Comparison of ENCODE assay signal across 11 cellular contexts in genomic region chr3:36923523-36923943, GRCh38. TPM values are rescaled to one million over a fixed set of nuclear protein-coding genes. Genes with fewer than 3 reads are reported as not detected.
DNase-seq lines count a peak whose midpoint lies in the region; ATAC-seq and TF ChIP-seq lines count a peak whose summit lies in the region.
"Had no signal": no experiment of that assay in that cellular context is flagged by ENCODE, and none has a peak within 500 bp of the region (broad histone marks: within the 10 kb centered on the region; RNA-seq: fewer than 3 reads in every experiment).

No MANE protein-coding gene starts in this region.

- H3K4me1 ChIP-seq in H9 (ENCODE audit: insufficient read depth, low read length) (no peaks in the 10 kb centered on the region), smooth muscle cell (ENCODE audit: low read depth) (peaks cover 7% of the 10 kb centered on the region)

- H2BK120ac ChIP-seq in H9 (ENCODE audit: low read depth, low read length, poor library complexity, severe bottlenecking) = no peak overlapping the region

- no peaks in the 10 kb centered on the region for H4K20me1 ChIP-seq in H9 (ENCODE audit: control insufficient read depth, insufficient read depth, insufficient read length)
- no peaks in the 10 kb centered on the region for H4K20me1 ChIP-seq in smooth muscle cell (ENCODE audit: low read depth)

- no peak overlapping the region for H3K4me2 ChIP-seq in H9 (ENCODE audit: insufficient read depth, insufficient read length, low read length)
- H3K4me2 ChIP-seq in smooth muscle cell = no peak overlapping the region

- H2BK20ac ChIP-seq in H9 (ENCODE audit: low read depth, low read length, poor library complexity, severe bottlenecking) = no peak overlapping the region

- H3K79me2 ChIP-seq in H9 (ENCODE audit: insufficient read depth, low read length) = no peaks in the 10 kb centered on the region; the same call in 1 of the 2 replicates
- H3K79me2 ChIP-seq in smooth muscle cell (ENCODE audit: low read depth) = no peaks in the 10 kb centered on the region

- no peak overlapping the region for H3K27ac ChIP-seq in H9 (ENCODE audit: insufficient read length, low read depth, low read length)
- no peak overlapping the region for H3K27ac ChIP-seq in smooth muscle cell (ENCODE audit: low read depth)

- no peak overlapping the region for H2AK5ac ChIP-seq in H9 (ENCODE audit: insufficient read length, low read length)

- no peak overlapping the region for H4K5ac ChIP-seq in H9 (ENCODE audit: insufficient read length, low read depth, low read length)

- H3T11ph ChIP-seq in H9 (ENCODE audit: low read length) = no peak overlapping the region

- no peak for DNase-seq in CD14-positive monocyte (ENCODE audit: low spot score)
- DNase-seq in H9 = peak; percentile 60
- no peak for DNase-seq in activated B cell treated with CpG ODN at 0.5 μM for 24 hours
- DNase-seq in naive B cell = no peak
- DNase-seq in mucosa of gallbladder (ENCODE audit: low spot score) = no peak
- DNase-seq in smooth muscle cell (lab: John Stamatoyannopoulos, UW; ENCODE audit: unreplicated experiment) = no peak
- DNase-seq in effector CD8-positive, alpha-beta T cell (lab: John Stamatoyannopoulos, UW) = no peak
- DNase-seq in GM19238 (ENCODE audit: insufficient read length, low spot score) = no peak
- DNase-seq: CD4-positive, alpha-beta T cell; NCI-H1048 had no signal

- H3K23me2 ChIP-seq in H9 (ENCODE audit: insufficient read length, low read depth, low read length, poor library complexity, severe bottlenecking) = no peaks in the 10 kb centered on the region

- no peak overlapping the region for H2BK12ac ChIP-seq in H9 (ENCODE audit: insufficient read length, low read depth, low read length)

- H3K36me3 ChIP-seq in smooth muscle cell (ENCODE audit: low read depth) = no peaks in the 10 kb centered on the region

- peaks cover 11% of the 10 kb centered on the region for H3F3A ChIP-seq in smooth muscle cell (ENCODE audit: low read depth)

- peaks cover 57% of the 10 kb centered on the region for H3K4me1 Mint-ChIP-seq in CD14-positive monocyte
- peaks cover 14 to 25% of the 10 kb centered on the region in 2 experiments for H3K4me1 Mint-ChIP-seq in H9
- H3K4me1 Mint-ChIP-seq in activated B cell treated with CpG ODN at 0.5 μM for 24 hours = peaks cover 60% of the 10 kb centered on the region
- H3K4me1 Mint-ChIP-seq in naive B cell = peaks cover 48 to 60% (median 58%) of the 10 kb centered on the region in 3 donors

- no peak overlapping the region for H4K8ac ChIP-seq in H9 (replicated peaks; ENCODE audit: insufficient read length, low read depth, low read length)

- POLR2A ChIA-PET in activated B cell treated with CpG ODN at 0.5 μM for 24 hours (lab: Charles Lee) = interaction anchor here (0.6 to 3.0 kb wide), 9 partner anchors 12 to 69 kb away, joined by 3 to 18 read pairs (median 12); partner anchors contain the start of genes EPM2AIP1 and MLH1

- H2AFZ ChIP-seq in H9 (ENCODE audit: low read length) = no peak overlapping the region
- no peak overlapping the region for H2AFZ ChIP-seq in smooth muscle cell (ENCODE audit: low read depth)

- H3K9me3 Mint-ChIP-seq in CD14-positive monocyte (peaks cover 6 to 14% (median 10%) of the 10 kb centered on the region in 7 donors), H9 (peaks cover 8 to 14% of the 10 kb centered on the region in 2 experiments; a peak in 4 of 5 replicates), activated B cell treated with CpG ODN at 0.5 μM for 24 hours (peaks cover 7% of the 10 kb centered on the region), naive B cell (peaks cover 0 to 12% (median 6%) of the 10 kb centered on the region in 7 donors)

- intact Hi-C loops in CD14-positive monocyte (cut with micrococcal nuclease) (no loop called here), activated B cell treated with CpG ODN at 0.5 μM for 24 hours (cut with micrococcal nuclease) (loop anchor here (1.0 kb wide), 2 partner anchors 22 to 35 kb away; partner anchors contain the start of gene TRANK1)

- no peak overlapping the region for H2BK15ac ChIP-seq in H9 (ENCODE audit: low read depth, low read length)

- no peak overlapping the region for H3K4ac ChIP-seq in H9 (ENCODE audit: low read depth, low read length)

- no peak overlapping the region for H3K14ac ChIP-seq in H9 (ENCODE audit: insufficient read depth, low read length)

- no peak overlapping the region for H3K4me3 ChIP-seq in smooth muscle cell

- H3K27ac Mint-ChIP-seq in CD14-positive monocyte = peak overlapping the region in 5 of 7 donors; percentile 10 to 94 (median 85)
- H3K27ac Mint-ChIP-seq in H9 = no peak overlapping the region
- H3K27ac Mint-ChIP-seq in activated B cell treated with CpG ODN at 0.5 μM for 24 hours = peak overlapping the region; percentile 87
- peak overlapping the region in 5 of 6 donors; percentile 47 to 95 (median 89) for H3K27ac Mint-ChIP-seq in naive B cell
- H3K27ac Mint-ChIP-seq: activated T-helper 17 cell treated with anti-CD3 and anti-CD28 coated beads, Interleukin-2, amount 50 U/mL, for 72 hours had no signal

- CTCF ChIA-PET in activated B cell treated with CpG ODN at 0.5 μM for 24 hours (lab: Charles Lee) = interaction anchor here (1.4 to 3.0 kb wide), 4 partner anchors 10 to 55 kb away, joined by 4 to 11 read pairs (median 7); no protein-coding TSS in a partner anchor

- H3K27me3 ChIP-seq in H9 (ENCODE audit: insufficient read depth, low read length) = no peaks in the 10 kb centered on the region
- no peaks in the 10 kb centered on the region for H3K27me3 ChIP-seq in smooth muscle cell (ENCODE audit: low read depth)

- H3K79me1 ChIP-seq in H9 (ENCODE audit: insufficient read depth, low read depth, low read length, poor library complexity, severe bottlenecking) = no peaks in the 10 kb centered on the region

- no CpG with 5 or more reads among the region's 6 CpGs for WGBS in H9 (ENCODE audit: extremely low coverage, insufficient read length, low lambda C conversion rate)
- WGBS in smooth muscle cell (ENCODE audit: low lambda C conversion rate) = 86% methylated on average over 6 of the region's 6 CpGs

- H2BK5ac ChIP-seq in H9 (ENCODE audit: insufficient read length, low read length) = no peak overlapping the region

- peak; percentile 37 for TF ChIP-seq CTCF in CD14-positive monocyte (IDR thresholded peaks at IDR 0.05)
- peak; percentile 41; the same call in 2 of the 3 replicates for TF ChIP-seq CTCF in H9 (conservative IDR thresholded peaks at IDR 0.05)
- no peak for TF ChIP-seq CTCF in activated B cell treated with CpG ODN at 0.5 μM for 24 hours (IDR thresholded peaks at IDR 0.05)
- TF ChIP-seq CTCF in smooth muscle cell (IDR thresholded peaks at IDR 0.05; ENCODE audit: borderline replicate concordance, insufficient read depth, poor library complexity, severe bottlenecking) = no peak

- H3K27me3 Mint-ChIP-seq in CD14-positive monocyte (ENCODE audit: low read depth in 3 of 3) = peaks cover 0 to 3% (median 0%) of the 10 kb centered on the region in 3 donors
- no peaks in the 10 kb centered on the region for H3K27me3 Mint-ChIP-seq in H9 (ENCODE audit: low read depth)
- H3K27me3 Mint-ChIP-seq in activated B cell treated with CpG ODN at 0.5 μM for 24 hours = no peaks in the 10 kb centered on the region
- H3K27me3 Mint-ChIP-seq in naive B cell = no peaks in the 10 kb centered on the region
- H3K27me3 Mint-ChIP-seq: activated T-helper 17 cell treated with anti-CD3 and anti-CD28 coated beads, Interleukin-2, amount 50 U/mL, for 72 hours; CD4-positive, alpha-beta T cell had no signal

- no peak overlapping the region for H3K56ac ChIP-seq in H9 (ENCODE audit: insufficient read length, low read depth, low read length)

- H3K9ac ChIP-seq in H9 (ENCODE audit: extremely low read depth, insufficient read length, low read length) = no peak overlapping the region
- H3K9ac ChIP-seq in smooth muscle cell (ENCODE audit: low read depth) = no peak overlapping the region

- H3K4me3 Mint-ChIP-seq in CD14-positive monocyte (peak overlapping the region; percentile 59 to 89), H9 (no peak overlapping the region), activated B cell treated with CpG ODN at 0.5 μM for 24 hours (peak overlapping the region; percentile 85), naive B cell (peak overlapping the region; percentile 26 to 85 (median 83))
- H3K4me3 Mint-ChIP-seq: activated T-helper 17 cell treated with anti-CD3 and anti-CD28 coated beads, Interleukin-2, amount 50 U/mL, for 72 hours; CD4-positive, alpha-beta T cell had no signal

- no peak overlapping the region for H3K23ac ChIP-seq in H9 (ENCODE audit: insufficient read length, low read depth, low read length)

- H3K36me3 Mint-ChIP-seq in CD14-positive monocyte = peaks cover 7 to 19% of the 10 kb centered on the region in 2 donors
- peaks cover 6 to 16% (median 6%) of the 10 kb centered on the region in 3 experiments; a peak in 5 of 7 replicates for H3K36me3 Mint-ChIP-seq in H9 (ENCODE audit: insufficient read depth in 1 of 3, low read depth in 3 of 3)
- H3K36me3 Mint-ChIP-seq in activated B cell treated with CpG ODN at 0.5 μM for 24 hours (ENCODE audit: low read depth) = peaks cover 14% of the 10 kb centered on the region
- H3K36me3 Mint-ChIP-seq in naive B cell = peaks cover 4 to 10% of the 10 kb centered on the region in 2 donors

- no peak overlapping the region for H4K91ac ChIP-seq in H9 (ENCODE audit: insufficient read length, low read depth, low read length)

- H3K9me3 ChIP-seq in H9 (ENCODE audit: control insufficient read depth, low read depth, low read length) (no peaks in the 10 kb centered on the region), smooth muscle cell (replicated peaks; ENCODE audit: low read depth) (no peaks in the 10 kb centered on the region)

- ATAC-seq in activated B cell treated with CpG ODN at 0.5 μM for 24 hours (ENCODE audit: low read depth) (no peak), naive B cell (ENCODE audit: low read depth in 2 of 2) (no peak)
- ATAC-seq: activated T-helper 17 cell treated with anti-CD3 and anti-CD28 coated beads, Interleukin-2, amount 50 U/mL, for 72 hours had no signal

- no peak overlapping the region for H3K18ac ChIP-seq in H9 (ENCODE audit: insufficient read length, low read depth, low read length)

RNA-seq across cellular contexts. Expression of gene TRANK1, which starts 21.3 kb away (rescaled TPM):
- 1 to 10 TPM; 2.8 to 5.8 TPM for polyA plus RNA-seq in CD14-positive monocyte
- total RNA-seq in H9 (2021) = 4.7 and 5.9 TPM in 2 replicates
- 109 and 135 TPM in 2 replicates for total RNA-seq in activated B cell treated with CpG ODN at 0.5 μM for 24 hours
- polyA plus RNA-seq in naive B cell (ENCODE audit: low read depth in 6 of 6) = 10 to 100 TPM in 5 of 6 donors, under 1 TPM in 1; 0.56 to 25.1 (median 20.4) TPM
- 44.2 TPM for total RNA-seq in mucosa of gallbladder
- total RNA-seq in smooth muscle cell = 5.2 and 11.7 TPM in 2 replicates
- 2.0 and 2.4 TPM in 2 replicates for polyA plus RNA-seq in smooth muscle cell

Comparison
In these comparisons a context has a peak if more than half of its experiments do, and no peak if none do; other contexts are left out.
1. H3K27ac Mint-ChIP-seq: peak in CD14-positive monocyte (5 of 7), activated B cell treated with CpG ODN at 0.5 μM for 24 hours (single experiment) and naive B cell (5 of 6); none in H9 (0 of 3).
2. H3K4me3 Mint-ChIP-seq: peak in CD14-positive monocyte (2 of 2), activated B cell treated with CpG ODN at 0.5 μM for 24 hours (single experiment) and naive B cell (8 of 8); none in H9 (0 of 2).
3. CTCF ChIP-seq: peak in CD14-positive monocyte (single experiment) and H9 (single experiment); none in activated B cell treated with CpG ODN at 0.5 μM for 24 hours (single experiment) and smooth muscle cell (single experiment).